ENCODE assay signal across 21 cellular contexts in genomic region chr4:26384380-26385057, GRCh38.
"Had no signal": no experiment of that assay in that cellular context is flagged by ENCODE, and none has a peak within 500 bp of the region (broad histone marks: within the 10 kb centered on the region; RNA-seq: fewer than 3 reads in every experiment).

No MANE protein-coding gene starts in this region.

- H3K27me3 Mint-ChIP-seq: activated B cell treated with CpG ODN at 0.5 μM for 24 hours; activated CD4-positive, alpha-beta T cell treated with anti-CD3 and anti-CD28 coated beads, Interleukin-2, amount 10 ng/mL, durations not matched to agents 7 days and 5 days; activated naive CD4-positive, alpha-beta T cell treated with anti-CD3 and anti-CD28 coated beads, Interleukin-2, amount 10 ng/mL, durations not matched to agents 7 days and 5 days; activated naive CD8-positive, alpha-beta T cell treated with anti-CD3 and anti-CD28 coated beads, Interleukin-2, amount 50 U/mL, for 24 hours; activated T-cell treated with anti-CD3 and anti-CD28 coated beads, Interleukin-2, amount 50 U/mL, for 24 hours; naive thymus-derived CD8-positive, alpha-beta T cell had no signal

- H3K4me3 ChIP-seq: esophagus muscularis mucosa, heart right ventricle, sigmoid colon, spleen, upper lobe of right lung had no signal

- ATAC-seq: activated CD8-positive, alpha-beta T cell treated with anti-CD3 and anti-CD28 coated beads, Interleukin-2, amount 10 ng/mL, durations not matched to agents 7 days and 5 days; activated naive CD8-positive, alpha-beta T cell treated with anti-CD3 and anti-CD28 coated beads, Interleukin-2, amount 50 U/mL, for 24 hours; heart right ventricle; naive thymus-derived CD8-positive, alpha-beta T cell; upper lobe of right lung had no signal

- H3K9me3 Mint-ChIP-seq: activated B cell treated with CpG ODN at 0.5 μM for 24 hours; activated naive CD4-positive, alpha-beta T cell treated with anti-CD3 and anti-CD28 coated beads, Interleukin-2, amount 10 ng/mL, durations not matched to agents 7 days and 5 days; activated naive CD8-positive, alpha-beta T cell treated with anti-CD3 and anti-CD28 coated beads, Interleukin-2, amount 50 U/mL, for 24 hours; activated T-cell treated with anti-CD3 and anti-CD28 coated beads, Interleukin-2, amount 50 U/mL, for 24 hours had no signal

- H3K36me3 ChIP-seq: brain microvascular endothelial cell had no signal

- H3K27ac ChIP-seq: brain microvascular endothelial cell, esophagus muscularis mucosa, heart right ventricle, sigmoid colon, spleen, upper lobe of right lung had no signal

- DNase-seq: activated B cell treated with CpG ODN at 0.5 μM for 24 hours; activated CD4-positive, alpha-beta T cell treated with anti-CD3 and anti-CD28 coated beads, Interleukin-2, amount 10 ng/mL, durations not matched to agents 7 days and 5 days; activated CD8-positive, alpha-beta T cell treated with anti-CD3 and anti-CD28 coated beads, Interleukin-2, amount 10 ng/mL, durations not matched to agents 7 days and 5 days; activated naive CD4-positive, alpha-beta T cell treated with anti-CD3 and anti-CD28 coated beads, Interleukin-2, amount 10 ng/mL, durations not matched to agents 7 days and 5 days; activated naive CD8-positive, alpha-beta T cell treated with anti-CD3 and anti-CD28 coated beads, Interleukin-2, amount 50 U/mL, for 24 hours; activated T-cell treated with anti-CD3 and anti-CD28 coated beads, Interleukin-2, amount 50 U/mL, for 24 hours; aorta; brain microvascular endothelial cell; cortex of kidney; effector CD4-positive, alpha-beta T cell; heart right ventricle; mesendoderm; naive thymus-derived CD8-positive, alpha-beta T cell; nucleus accumbens; sigmoid colon; spleen; stimulated activated CD4-positive, alpha-beta T cell treated with anti-CD3 and anti-CD28 coated beads, Interleukin-4, amount 100 ng/mL, for 4 hours; stimulated activated naive CD4-positive, alpha-beta T cell; SW 1271; upper lobe of right lung had no signal

- H3K27ac Mint-ChIP-seq: activated B cell treated with CpG ODN at 0.5 μM for 24 hours; activated CD4-positive, alpha-beta T cell treated with anti-CD3 and anti-CD28 coated beads, Interleukin-2, amount 10 ng/mL, durations not matched to agents 7 days and 5 days; activated naive CD8-positive, alpha-beta T cell treated with anti-CD3 and anti-CD28 coated beads, Interleukin-2, amount 50 U/mL, for 24 hours; activated T-cell treated with anti-CD3 and anti-CD28 coated beads, Interleukin-2, amount 50 U/mL, for 24 hours had no signal

- H3K27me3 ChIP-seq: brain microvascular endothelial cell, esophagus muscularis mucosa, heart right ventricle, sigmoid colon, spleen, upper lobe of right lung had no signal

- H3K4me3 Mint-ChIP-seq: activated B cell treated with CpG ODN at 0.5 μM for 24 hours; activated CD4-positive, alpha-beta T cell treated with anti-CD3 and anti-CD28 coated beads, Interleukin-2, amount 10 ng/mL, durations not matched to agents 7 days and 5 days; activated CD8-positive, alpha-beta T cell treated with anti-CD3 and anti-CD28 coated beads, Interleukin-2, amount 10 ng/mL, durations not matched to agents 7 days and 5 days; activated naive CD4-positive, alpha-beta T cell treated with anti-CD3 and anti-CD28 coated beads, Interleukin-2, amount 10 ng/mL, durations not matched to agents 7 days and 5 days; activated naive CD8-positive, alpha-beta T cell treated with anti-CD3 and anti-CD28 coated beads, Interleukin-2, amount 50 U/mL, for 24 hours; activated T-cell treated with anti-CD3 and anti-CD28 coated beads, Interleukin-2, amount 50 U/mL, for 24 hours; naive thymus-derived CD8-positive, alpha-beta T cell had no signal
